Comparison of ENCODE assay signal across 18 cellular contexts in the genomic region with DNA sequence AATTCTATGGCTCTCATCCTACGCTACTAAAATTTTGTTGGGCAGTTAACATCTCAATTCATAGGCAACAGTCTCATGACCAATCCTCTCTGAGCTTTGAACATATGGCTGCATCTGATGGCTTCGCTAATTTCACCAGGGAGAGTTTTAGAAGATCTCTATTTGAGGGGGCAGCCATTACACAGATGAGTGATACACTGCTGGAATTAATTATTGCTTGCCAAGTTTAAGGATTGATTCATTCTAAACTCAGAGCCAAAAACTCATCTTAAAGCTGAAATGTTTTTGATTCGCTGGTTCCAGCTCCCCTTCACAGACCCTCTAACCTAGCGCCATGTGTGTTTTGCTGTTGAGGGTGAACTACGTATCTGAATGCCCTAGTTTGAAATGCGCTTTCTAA.
A peak's percentile ranks its signal among the peaks of the same experiment; 100 is the strongest.
DNase-seq lines count a peak whose midpoint lies in the region; ATAC-seq lines count a peak whose summit lies in the region.
"Had no signal": no experiment of that assay in that cellular context is flagged by ENCODE, and none has a peak within 500 bp of the region (broad histone marks: within the 10 kb centered on the region; RNA-seq: fewer than 3 reads in every experiment).

No MANE protein-coding gene starts in this region.

- no peaks in the 10 kb centered on the region for H3K9me3 ChIP-seq in GM23248 (ENCODE audit: low read depth)
- H3K9me3 ChIP-seq: BE2C, HAP-1 had no signal

- no peak overlapping the region for H2AFZ ChIP-seq in GM23248

- peak overlapping the region; percentile 63 for H3K4me2 ChIP-seq in GM23248 (ENCODE audit: unreplicated experiment)

- ATAC-seq in HG03139 (IDR thresholded peaks at IDR 0.05; ENCODE audit: unreplicated experiment) = no peak
- ATAC-seq in HG03342 (IDR thresholded peaks at IDR 0.05; ENCODE audit: unreplicated experiment) = no peak
- ATAC-seq: GM12878 had no signal

- H3K27ac ChIP-seq in GM23248 = peak overlapping the region; percentile 98

- H3K4me1 ChIP-seq in GM23248 (ENCODE audit: insufficient read depth) = peaks cover 53% of the 10 kb centered on the region
- H3K4me1 ChIP-seq: BE2C, HAP-1 had no signal

- no peak overlapping the region for H3K4me3 ChIP-seq in GM23248
- H3K4me3 ChIP-seq: GM12878, HAP-1 had no signal

- no peaks in the 10 kb centered on the region; the same call in 1 of the 2 replicates for H3K36me3 ChIP-seq in GM23248 (ENCODE audit: low read depth)
- H3K36me3 ChIP-seq: BE2C, HAP-1 had no signal

- H3K27me3 ChIP-seq in GM23248 (replicated peaks; ENCODE audit: insufficient read depth) = no peaks in the 10 kb centered on the region
- H3K27me3 ChIP-seq: BE2C had no signal

- DNase-seq in GM23248 = peak; percentile 58
- DNase-seq in NCI-H69 (lab: John Stamatoyannopoulos, UW) = peak; percentile 39
- peak; percentile 24 for DNase-seq in fibroblast of peridontal ligament (ENCODE audit: extremely low read depth)
- DNase-seq in central memory CD4-positive, alpha-beta T cell = no peak
- DNase-seq: ACHN; BE2C; C1 segment of cervical spinal cord; CD4-positive, CD25-positive, alpha-beta regulatory T cell; CD8-positive, alpha-beta memory T cell; COR-L47; DMS 273 treated with DMSO at 0.1 percent for 48 hours; DMS53; DND-41; EL had no signal

- no peaks in the 10 kb centered on the region for H3K9me2 ChIP-seq in GM23248 (ENCODE audit: insufficient read depth)

- peaks cover 45% of the 10 kb centered on the region for H3F3A ChIP-seq in GM23248 (ENCODE audit: insufficient read depth)

- peak overlapping the region; percentile 73; the same call in 1 of the 2 replicates for H3K9ac ChIP-seq in GM23248

- H4K20me1 ChIP-seq in GM23248 (ENCODE audit: insufficient read depth) = no peaks in the 10 kb centered on the region

- in situ Hi-C loops in GM23248 (cut with MboI) = no loop called here

- H3K79me2 ChIP-seq in GM23248 (ENCODE audit: insufficient read depth) = peaks cover 92% of the 10 kb centered on the region

- 66 to 71% methylated on average over 6 of the region's 6 CpGs for WGBS in GM23248 (ENCODE audit: low coverage in 1 of 2, low lambda C conversion rate in 2 of 2, missing lambda C conversion rate in 2 of 2), 2 experiments
